9 cellular contexts compared by ENCODE assay signal in the genomic region with DNA sequence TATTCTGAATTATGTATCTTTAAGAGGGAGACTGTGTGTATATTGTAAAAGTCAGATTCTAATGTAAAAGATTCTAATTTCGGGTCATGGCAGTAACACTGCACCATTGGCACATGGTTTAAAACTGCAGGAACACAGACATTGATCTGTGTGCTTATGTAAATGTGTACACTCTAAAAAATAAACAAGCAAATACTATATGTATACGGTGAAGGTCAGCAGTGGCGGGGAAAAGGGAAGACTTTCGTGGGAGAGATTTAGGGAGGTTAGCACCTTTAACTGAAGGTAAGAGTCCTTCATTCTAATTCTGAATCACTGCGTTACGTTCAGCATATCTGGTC.
A peak's percentile ranks its signal among the peaks of the same experiment; 100 is the strongest.
DNase-seq lines count a peak whose midpoint lies in the region; ATAC-seq, FAIRE-seq and TF ChIP-seq lines count a peak whose summit lies in the region.
"Had no signal": no experiment of that assay in that cellular context is flagged by ENCODE, and none has a peak within 500 bp of the region (broad histone marks: within the 10 kb centered on the region; RNA-seq: fewer than 3 reads in every experiment).

No MANE protein-coding gene starts in this region.

- WGBS in HepG2 (ENCODE audit: low lambda C conversion rate), result 1% methylated on average over 6 of the region's 6 CpGs
- WGBS in smooth muscle cell (ENCODE audit: low lambda C conversion rate), result 59% methylated on average over 6 of the region's 6 CpGs
- WGBS in esophagus muscularis mucosa, result 87% methylated on average over 6 of the region's 6 CpGs

- peak overlapping the region; percentile 17; the same call in 1 of the 2 replicates for H3K27ac ChIP-seq in GM23338 (ENCODE audit: low read depth)
- H3K27ac ChIP-seq in HepG2 (ENCODE audit: extremely low read length, insufficient read depth, low read length), result peak overlapping the region; percentile 92
- H3K27ac ChIP-seq in smooth muscle cell (ENCODE audit: low read depth), result peak overlapping the region; percentile 95
- peak overlapping the region in 2 of 4 donors; percentile 63 to 67 for H3K27ac ChIP-seq in esophagus muscularis mucosa (replicated peaks in 1 of 4)

- H3K4me3 Mint-ChIP-seq in GM23338, result no peak overlapping the region

- peaks cover 13% of the 10 kb centered on the region; the same call in 2 of the 3 replicates for H3K4me1 Mint-ChIP-seq in GM23338

- in situ Hi-C loops in HepG2 (cut with HindIII; ENCODE audit: extremely low pct_ligation_motif_present, low pct_unique_long_range_greater_than_20kb), result loop anchor here (25.0 kb wide), 2 partner anchors 472 to 597 kb away; partner anchors contain the start of genes ARSG and SLC16A6

- 0 out of 2 replicates have a peak, but pooled peaks cover 3% of the 10 kb centered on the region for H3K9me2 ChIP-seq in GM23338 (ENCODE audit: insufficient read depth)

- peaks cover 22% of the 10 kb centered on the region for H3K9me3 Mint-ChIP-seq in GM23338

- peaks cover 3% of the 10 kb centered on the region for H3K27me3 Mint-ChIP-seq in GM23338 (ENCODE audit: insufficient read depth, low read depth, poor library complexity)

- H3K9ac ChIP-seq in adipocyte (ENCODE audit: low read length), result peak overlapping the region; percentile 93
- H3K9ac ChIP-seq in HepG2 (ENCODE audit: insufficient read depth, low read depth, low read length), result peak overlapping the region; percentile 67
- H3K9ac ChIP-seq in smooth muscle cell (ENCODE audit: low read depth), result no peak overlapping the region

- peak overlapping the region; percentile 45 for H2AFZ ChIP-seq in GM23338
- peak overlapping the region; percentile 52 for H2AFZ ChIP-seq in HepG2 (ENCODE audit: low read length)
- H2AFZ ChIP-seq in smooth muscle cell (ENCODE audit: low read depth), result peak overlapping the region; percentile 36

- H3K4me1 ChIP-seq in GM23338 (ENCODE audit: insufficient read depth) (peaks cover 7% of the 10 kb centered on the region; the same call in 1 of the 2 replicates), adipocyte (ENCODE audit: control insufficient read depth, insufficient read depth, low read length) (peaks cover 8% of the 10 kb centered on the region), HepG2 (ENCODE audit: insufficient read depth, low read length) (peaks cover 41% of the 10 kb centered on the region), smooth muscle cell (ENCODE audit: low read depth) (peaks cover 7% of the 10 kb centered on the region), esophagus muscularis mucosa (peaks cover 6 to 12% (median 7%) of the 10 kb centered on the region in 4 donors)

- H3K27me3 ChIP-seq in GM23338 (ENCODE audit: insufficient read depth), result no peaks in the 10 kb centered on the region
- H3K27me3 ChIP-seq in adipocyte (replicated peaks; ENCODE audit: control insufficient read depth, insufficient read depth, low read length), result no peaks in the 10 kb centered on the region
- 0 out of 5 replicates have a peak, but pooled peaks cover 0 to 4% of the 10 kb centered on the region in 2 experiments for H3K27me3 ChIP-seq in HepG2 (ENCODE audit: control insufficient read depth in 1 of 2, insufficient read depth in 2 of 2, low read length in 2 of 2)
- no peaks in the 10 kb centered on the region for H3K27me3 ChIP-seq in smooth muscle cell (ENCODE audit: low read depth)
- H3K27me3 ChIP-seq in esophagus muscularis mucosa, result no peaks in the 10 kb centered on the region

- H3F3A ChIP-seq in GM23338 (replicated peaks; ENCODE audit: low read depth) (no peaks in the 10 kb centered on the region), smooth muscle cell (ENCODE audit: low read depth) (peaks cover 13% of the 10 kb centered on the region)

- H3K27ac Mint-ChIP-seq in GM23338, result peak overlapping the region; percentile 99

- no peak for TF ChIP-seq RAD21 in HepG2 (CRISPR knock-in tag; IDR thresholded peaks at IDR 0.05)

- POLR2A ChIA-PET in HepG2 (lab: Yijun Ruan, JAX), result interaction anchor here (0.9 to 1.3 kb wide), 4 partner anchors 147 to 301 kb away, joined by 3 to 4 read pairs (median 3); partner anchors contain the start of gene WIPI1

- CTCF ChIA-PET in HepG2 (lab: Yijun Ruan, JAX; ENCODE audit: low intra/inter-chr PET ratio, low total read pairs), result interaction anchor here (1.5 kb wide), 2 partner anchors 18 to 224 kb away, joined by 4 to 7 read pairs; no protein-coding TSS in a partner anchor

- TF ChIP-seq POLR2A in HepG2 (IDR thresholded peaks at IDR 0.05; ENCODE audit: insufficient read depth in 1 of 2, low read depth in 2 of 2, low read length in 2 of 2), result no peak
- TF ChIP-seq POLR2A in esophagus muscularis mucosa (IDR thresholded peaks at IDR 0.05; ENCODE audit: low read depth), result no peak

- FAIRE-seq in HepG2 (lab: Jason Lieb, UNC), result no peak

- no TSS peak for BruUV-seq in HepG2 (replicated peaks; lab: Mats Ljungman, UMichigan)

- H3K79me2 ChIP-seq in GM23338 (replicated peaks; ENCODE audit: insufficient read depth) (no peaks in the 10 kb centered on the region), HepG2 (ENCODE audit: insufficient read depth, low read length) (no peaks in the 10 kb centered on the region), smooth muscle cell (ENCODE audit: low read depth) (no peaks in the 10 kb centered on the region)

- TF ChIP-seq CTCF in GM23338 (conservative IDR thresholded peaks at IDR 0.05; ENCODE audit: low read depth in 2 of 2) (no peak), HepG2 (CRISPR knock-in tag; IDR thresholded peaks at IDR 0.05) (no peak), smooth muscle cell (IDR thresholded peaks at IDR 0.05; ENCODE audit: borderline replicate concordance, insufficient read depth, poor library complexity, severe bottlenecking) (no peak), esophagus muscularis mucosa (IDR thresholded peaks at IDR 0.05) (no peak)

- H3K36me3 ChIP-seq in GM23338 (ENCODE audit: insufficient read depth) (no peaks in the 10 kb centered on the region; the same call in 1 of the 2 replicates), adipocyte (ENCODE audit: control insufficient read depth, insufficient read depth, low read length, severe bottlenecking) (no peaks in the 10 kb centered on the region), HepG2 (replicated peaks in 1 of 2; ENCODE audit: control insufficient read depth in 1 of 2, insufficient read depth in 2 of 2, low read length in 2 of 2) (no peaks in the 10 kb centered on the region), smooth muscle cell (ENCODE audit: low read depth) (no peaks in the 10 kb centered on the region), esophagus muscularis mucosa (no peaks in the 10 kb centered on the region)

- H4K20me1 ChIP-seq in GM23338 (replicated peaks; ENCODE audit: insufficient read depth), result no peaks in the 10 kb centered on the region; the same call in 1 of the 2 replicates
- H4K20me1 ChIP-seq in HepG2 (ENCODE audit: insufficient read depth, low read length), result no peaks in the 10 kb centered on the region
- no peaks in the 10 kb centered on the region for H4K20me1 ChIP-seq in smooth muscle cell (ENCODE audit: low read depth)

- H3K9me3 ChIP-seq in adipocyte (ENCODE audit: control insufficient read depth, low read length), result no peaks in the 10 kb centered on the region
- H3K9me3 ChIP-seq in HepG2 (ENCODE audit: low read length), result no peaks in the 10 kb centered on the region
- no peaks in the 10 kb centered on the region for H3K9me3 ChIP-seq in smooth muscle cell (replicated peaks; ENCODE audit: low read depth)
- no peaks in the 10 kb centered on the region for H3K9me3 ChIP-seq in esophagus muscularis mucosa

- peaks cover 14% of the 10 kb centered on the region; the same call in 1 of the 3 replicates for H3K36me3 Mint-ChIP-seq in GM23338 (ENCODE audit: low read depth)

- intact Hi-C loops in HepG2 (cut with micrococcal nuclease; ENCODE audit: unreplicated experiment) (loop anchor here (1.0 to 2.0 kb wide), 5 partner anchors 19 to 285 kb away; partner anchors contain the start of gene FAM20A), esophagus muscularis mucosa (cut with DNase I) (loop anchor here (5.0 to 10.0 kb wide), 2 partner anchors 222 to 294 kb away; no protein-coding TSS in a partner anchor)

- no peak for DNase-seq in GM23338 (ENCODE audit: low spot score)
- no peak for DNase-seq in adipocyte (ENCODE audit: low read depth)
- peak; percentile 59 for DNase-seq in HepG2 (ENCODE audit: low spot score)
- DNase-seq in smooth muscle cell (lab: John Stamatoyannopoulos, UW; ENCODE audit: unreplicated experiment), result no peak
- no peak for DNase-seq in esophagus muscularis mucosa (ENCODE audit: extremely low spot score)
- no peak for DNase-seq in A172 (ENCODE audit: low spot score)
- no peak for DNase-seq in activated CD8-positive, alpha-beta memory T cell treated with anti-CD3 and anti-CD28 coated beads, Interleukin-2, amount 50 U/mL, for 48 hours
- DNase-seq: SIG-M5 had no signal

- H3K4me2 ChIP-seq in GM23338 (no peak overlapping the region), HepG2 (ENCODE audit: low read depth, low read length) (peak overlapping the region; percentile 84), smooth muscle cell (peak overlapping the region; percentile 92)

- ATAC-seq in GM23338 (no peak), HepG2 (peak; percentile 56)
- ATAC-seq in activated CD4-positive, CD25-positive, alpha-beta regulatory T cell treated with anti-CD3 and anti-CD28 coated beads, Interleukin-2, amount 50 U/mL, for 24 hours, result no peak

- TF ChIP-seq EP300 in HepG2 (IDR thresholded peaks at IDR 0.05; ENCODE audit: low read depth in 2 of 2, low read length in 2 of 2), result peak in 1 of 2 experiments; percentile 79; a peak in 2 of 4 replicates
- no peak for TF ChIP-seq EP300 in HepG2 (CRISPR knock-in tag; IDR thresholded peaks at IDR 0.05; ENCODE audit: borderline replicate concordance)
- no peak for TF ChIP-seq EP300 in esophagus muscularis mucosa (IDR thresholded peaks at IDR 0.05)

- H3K4me3 ChIP-seq in GM23338, result no peak overlapping the region
- H3K4me3 ChIP-seq in adipocyte (ENCODE audit: low read length), result peak overlapping the region; percentile 84
- H3K4me3 ChIP-seq in HepG2 (replicated peaks in 1 of 3; ENCODE audit: insufficient read depth in 1 of 3, low read depth in 2 of 3, low read length in 3 of 3), result peak overlapping the region; percentile 60 to 67 (median 61); a peak in 5 of 6 replicates
- H3K4me3 ChIP-seq in smooth muscle cell, result peak overlapping the region; percentile 55
- H3K4me3 ChIP-seq in esophagus muscularis mucosa, result no peak overlapping the region

TF ChIP-seq in GM23338, 12 proteins besides CTCF, POLR2A, EP300 and RAD21 (continues in another document):
- TF ChIP-seq CREB1 (CRISPR knock-in tag; IDR thresholded peaks at IDR 0.05; ENCODE audit: low read depth), result no peak
- TF ChIP-seq POLR2AphosphoS5 (IDR thresholded peaks at IDR 0.05; ENCODE audit: low read depth), result no peak
- no peak for TF ChIP-seq EZH2 (IDR thresholded peaks at IDR 0.05; ENCODE audit: low read depth, unreplicated experiment)
- no peak for TF ChIP-seq STAT1 (IDR thresholded peaks at IDR 0.05; ENCODE audit: unreplicated experiment)

TF ChIP-seq in HepG2, 621 proteins besides CTCF, POLR2A, EP300 and RAD21 (continues in another document):
- peak; percentile 65 for TF ChIP-seq ZNF317 (CRISPR knock-in tag; IDR thresholded peaks at IDR 0.05)
- TF ChIP-seq KLF16 (CRISPR knock-in tag; IDR thresholded peaks at IDR 0.05), result peak in 1 of 2 experiments; percentile 67; a peak in 1 of 4 replicates

Comparison
In these comparisons a context has a peak if more than half of its experiments do, and no peak if none do; other contexts are left out.
1. H3K4me3 ChIP-seq: peak in adipocyte (single experiment), HepG2 (3 of 3) and smooth muscle cell (single experiment); none in GM23338 (single experiment) and esophagus muscularis mucosa (0 of 4).
2. Peak in every context shown above with its lines, with median percentiles within 50 percentile points of each other: H2AFZ ChIP-seq.